ENCODE assay signal across 12 cellular contexts in the genomic region with DNA sequence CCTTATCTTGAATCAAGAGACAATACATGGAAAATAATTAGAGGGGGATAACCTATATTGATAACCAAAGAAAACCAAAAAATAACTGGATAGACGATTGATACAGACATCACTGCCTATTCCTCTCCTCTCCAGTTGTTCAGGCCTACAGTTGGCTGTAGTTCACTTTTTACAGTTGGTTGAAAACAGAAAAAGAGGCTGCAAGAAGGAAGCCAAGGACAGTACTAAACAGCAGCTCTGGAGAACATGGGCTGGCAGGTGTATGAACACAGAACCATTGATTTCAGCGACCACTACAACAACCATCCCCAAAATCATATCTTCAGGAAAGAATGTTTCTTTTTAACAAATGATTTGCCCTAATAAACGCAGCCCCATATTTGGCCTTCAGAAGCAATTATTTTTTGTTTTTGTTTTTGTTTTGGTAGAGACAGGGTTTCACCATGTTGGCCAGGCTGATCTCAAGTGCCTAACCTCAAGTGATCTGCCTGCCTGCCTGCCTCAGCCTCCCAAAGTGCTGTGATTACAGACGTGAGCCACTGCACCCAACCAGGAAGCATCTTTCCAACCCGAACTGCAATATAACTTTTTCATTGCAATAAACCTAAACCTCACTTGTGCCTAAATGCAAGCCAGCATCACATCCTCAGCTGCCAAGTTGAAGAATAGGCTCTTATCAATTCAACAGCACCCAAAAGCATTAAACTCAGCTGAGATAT.
DNase-seq lines count a peak whose midpoint lies in the region; ATAC-seq and TF ChIP-seq lines count a peak whose summit lies in the region.
"Had no signal": no experiment of that assay in that cellular context is flagged by ENCODE, and none has a peak within 500 bp of the region (broad histone marks: within the 10 kb centered on the region; RNA-seq: fewer than 3 reads in every experiment).

No MANE protein-coding gene starts in this region.

- no peaks in the 10 kb centered on the region for H4K20me1 ChIP-seq in H9 (ENCODE audit: control insufficient read depth, insufficient read depth, insufficient read length)

- no peaks in the 10 kb centered on the region for H3K36me3 ChIP-seq in naive thymus-derived CD4-positive, alpha-beta T cell (ENCODE audit: control insufficient read depth in 2 of 3, insufficient read depth in 3 of 3, low read length in 3 of 3)
- H3K36me3 ChIP-seq in WERI-Rb-1 (no peaks in the 10 kb centered on the region), Peyer's patch (no peaks in the 10 kb centered on the region)
- H3K36me3 ChIP-seq: right atrium auricular region, suprapubic skin had no signal

- no peak overlapping the region for H3K27ac ChIP-seq in H9 (ENCODE audit: insufficient read length, low read depth, low read length)
- H3K27ac ChIP-seq in naive thymus-derived CD4-positive, alpha-beta T cell (ENCODE audit: low read depth, low read length): no peak overlapping the region
- no peak overlapping the region for H3K27ac ChIP-seq in WERI-Rb-1
- no peak overlapping the region for H3K27ac ChIP-seq in Peyer's patch
- H3K27ac ChIP-seq: right atrium auricular region, suprapubic skin had no signal

- H2BK120ac ChIP-seq in H9 (ENCODE audit: low read depth, low read length, poor library complexity, severe bottlenecking): no peak overlapping the region

- H3K4me1 Mint-ChIP-seq in H9: peaks cover 30 to 35% of the 10 kb centered on the region in 2 experiments
- peaks cover 73% of the 10 kb centered on the region for H3K4me1 Mint-ChIP-seq in activated T-helper 2 cell treated with anti-CD3 and anti-CD28 coated beads, Interferon-gamma antibody, Interleukin-2, Interleukin-4, amounts not matched to agents 10 μg/mL and 5 μg/mL and 100 μg/mL, durations not matched to agents 14 hours and 24 hours and 36 hours (ENCODE audit: low read depth)
- peaks cover 56 to 95% (median 92%) of the 10 kb centered on the region in 7 donors for H3K4me1 Mint-ChIP-seq in naive thymus-derived CD4-positive, alpha-beta T cell

- no peak overlapping the region for H2BK15ac ChIP-seq in H9 (ENCODE audit: low read depth, low read length)

- no peak overlapping the region for H3K4ac ChIP-seq in H9 (ENCODE audit: low read depth, low read length)

- H2BK12ac ChIP-seq in H9 (ENCODE audit: insufficient read length, low read depth, low read length): no peak overlapping the region

- no peaks in the 10 kb centered on the region for H3K79me1 ChIP-seq in H9 (ENCODE audit: insufficient read depth, low read depth, low read length, poor library complexity, severe bottlenecking)

- H3K9ac ChIP-seq in H9 (ENCODE audit: extremely low read depth, insufficient read length, low read length): no peak overlapping the region

- H3K4me1 ChIP-seq in H9 (ENCODE audit: insufficient read depth, low read length): peaks cover 4% of the 10 kb centered on the region; the same call in 1 of the 2 replicates
- H3K4me1 ChIP-seq in naive thymus-derived CD4-positive, alpha-beta T cell (ENCODE audit: control insufficient read depth in 2 of 2, insufficient read depth in 2 of 2, low read length in 2 of 2): peaks cover 27 to 54% of the 10 kb centered on the region in 2 donors
- H3K4me1 ChIP-seq in Peyer's patch: peaks cover 0 to 33% (median 0%) of the 10 kb centered on the region in 4 donors

- no peak overlapping the region for H3K4me3 Mint-ChIP-seq in H9
- no peak overlapping the region for H3K4me3 Mint-ChIP-seq in activated T-helper 2 cell treated with anti-CD3 and anti-CD28 coated beads, Interferon-gamma antibody, Interleukin-2, Interleukin-4, amounts not matched to agents 10 μg/mL and 5 μg/mL and 100 μg/mL, durations not matched to agents 14 hours and 24 hours and 36 hours (ENCODE audit: low read depth)
- peak overlapping the region in 6 of 10 donors; percentile 13 to 60 (median 41) for H3K4me3 Mint-ChIP-seq in naive thymus-derived CD4-positive, alpha-beta T cell
- H3K4me3 Mint-ChIP-seq: dendritic cell treated with granulocyte-macrophage colony-stimulating factor and Interleukin-4, amounts not matched to agents 40 ng/mL and 50 ng/mL, for 4 days had no signal

- no peak overlapping the region for H4K91ac ChIP-seq in H9 (ENCODE audit: insufficient read length, low read depth, low read length)

- H3K27ac Mint-ChIP-seq in H9: peak overlapping the region in 2 of 3 experiments; percentile 72 to 73; a peak in 3 of 7 replicates
- peak overlapping the region; percentile 54 for H3K27ac Mint-ChIP-seq in activated T-helper 2 cell treated with anti-CD3 and anti-CD28 coated beads, Interferon-gamma antibody, Interleukin-2, Interleukin-4, amounts not matched to agents 10 μg/mL and 5 μg/mL and 100 μg/mL, durations not matched to agents 14 hours and 24 hours and 36 hours
- H3K27ac Mint-ChIP-seq in naive thymus-derived CD4-positive, alpha-beta T cell: peak overlapping the region in 6 of 9 donors; percentile 14 to 81 (median 66)
- H3K27ac Mint-ChIP-seq: dendritic cell treated with granulocyte-macrophage colony-stimulating factor and Interleukin-4, amounts not matched to agents 40 ng/mL and 50 ng/mL, for 4 days had no signal

- no peak for TF ChIP-seq POLR2A in Peyer's patch (IDR thresholded peaks at IDR 0.05)

- H3K27me3 ChIP-seq in H9 (ENCODE audit: insufficient read depth, low read length): no peaks in the 10 kb centered on the region
- no peaks in the 10 kb centered on the region for H3K27me3 ChIP-seq in naive thymus-derived CD4-positive, alpha-beta T cell (ENCODE audit: control insufficient read depth in 2 of 2, insufficient read depth in 2 of 2, low read length in 2 of 2)
- H3K27me3 ChIP-seq in WERI-Rb-1 (ENCODE audit: insufficient read depth, low read depth, severe bottlenecking): no peaks in the 10 kb centered on the region
- H3K27me3 ChIP-seq in Peyer's patch: no peaks in the 10 kb centered on the region
- H3K27me3 ChIP-seq: right atrium auricular region, suprapubic skin had no signal

- CTCF ChIA-PET in naive thymus-derived CD4-positive, alpha-beta T cell (lab: Charles Lee): no interaction called here

- no peak overlapping the region for H3K4me2 ChIP-seq in H9 (ENCODE audit: insufficient read depth, insufficient read length, low read length)

- no CpG with 5 or more reads among the region's 5 CpGs for WGBS in H9 (ENCODE audit: extremely low coverage, insufficient read length, low lambda C conversion rate)

- no peak overlapping the region for H3K23ac ChIP-seq in H9 (ENCODE audit: insufficient read length, low read depth, low read length)

- no peaks in the 10 kb centered on the region for H3K23me2 ChIP-seq in H9 (ENCODE audit: insufficient read length, low read depth, low read length, poor library complexity, severe bottlenecking)

- no peaks in the 10 kb centered on the region; the same call in 1 of the 2 replicates for H3K79me2 ChIP-seq in H9 (ENCODE audit: insufficient read depth, low read length)

- H3K9me3 Mint-ChIP-seq in H9: no peaks in the 10 kb centered on the region
- no peaks in the 10 kb centered on the region for H3K9me3 Mint-ChIP-seq in activated T-helper 2 cell treated with anti-CD3 and anti-CD28 coated beads, Interferon-gamma antibody, Interleukin-2, Interleukin-4, amounts not matched to agents 10 μg/mL and 5 μg/mL and 100 μg/mL, durations not matched to agents 14 hours and 24 hours and 36 hours
- no peaks in the 10 kb centered on the region for H3K9me3 Mint-ChIP-seq in naive thymus-derived CD4-positive, alpha-beta T cell
- H3K9me3 Mint-ChIP-seq: dendritic cell treated with granulocyte-macrophage colony-stimulating factor and Interleukin-4, amounts not matched to agents 40 ng/mL and 50 ng/mL, for 4 days had no signal

- no peak overlapping the region for H3K56ac ChIP-seq in H9 (ENCODE audit: insufficient read length, low read depth, low read length)

- no peak overlapping the region for H2BK5ac ChIP-seq in H9 (ENCODE audit: insufficient read length, low read length)

- DNase-seq in DMS79 treated with DMSO at 0.1 percent for 48 hours (lab: John Stamatoyannopoulos, UW): peak; percentile 65
- DNase-seq in H9: no peak
- no peak for DNase-seq in activated T-helper 2 cell treated with anti-CD3 and anti-CD28 coated beads, Interferon-gamma antibody, Interleukin-2, Interleukin-4, amounts not matched to agents 10 μg/mL and 5 μg/mL and 100 μg/mL, durations not matched to agents 14 hours and 24 hours and 36 hours (ENCODE audit: low spot score)
- DNase-seq in naive thymus-derived CD4-positive, alpha-beta T cell: no peak
- DNase-seq in WERI-Rb-1: no peak
- no peak for DNase-seq in Peyer's patch
- DNase-seq in GF-D8 (lab: John Stamatoyannopoulos, UW): no peak
- DNase-seq: NCI-H1105 treated with DMSO at 0.1 percent for 48 hours had no signal

- H3K9me3 ChIP-seq in H9 (ENCODE audit: control insufficient read depth, low read depth, low read length) (no peaks in the 10 kb centered on the region), WERI-Rb-1 (ENCODE audit: severe bottlenecking) (no peaks in the 10 kb centered on the region), Peyer's patch (no peaks in the 10 kb centered on the region)
- H3K9me3 ChIP-seq in naive thymus-derived CD4-positive, alpha-beta T cell (ENCODE audit: control insufficient read depth in 2 of 3, low read length in 3 of 3): no peaks in the 10 kb centered on the region
- H3K9me3 ChIP-seq: right atrium auricular region, suprapubic skin had no signal

- no peak overlapping the region for H4K5ac ChIP-seq in H9 (ENCODE audit: insufficient read length, low read depth, low read length)

- POLR2A ChIA-PET in naive thymus-derived CD4-positive, alpha-beta T cell (lab: Charles Lee): interaction anchor here (0.6 kb wide), 1 partner anchor 125 kb away, joined by 3 read pairs; no protein-coding TSS in a partner anchor

- no peak overlapping the region for H3K4me3 ChIP-seq in naive thymus-derived CD4-positive, alpha-beta T cell (ENCODE audit: low read length)
- no peak overlapping the region for H3K4me3 ChIP-seq in WERI-Rb-1 (ENCODE audit: low read depth, low read length)
- H3K4me3 ChIP-seq in Peyer's patch: no peak overlapping the region
- H3K4me3 ChIP-seq: right atrium auricular region, suprapubic skin had no signal

- H2AK5ac ChIP-seq in H9 (ENCODE audit: insufficient read length, low read length): no peak overlapping the region

- no peak for ATAC-seq in naive thymus-derived CD4-positive, alpha-beta T cell
- ATAC-seq: HCT116 had no signal

- no peak overlapping the region for H3K18ac ChIP-seq in H9 (ENCODE audit: insufficient read length, low read depth, low read length)

- no peak overlapping the region for H4K8ac ChIP-seq in H9 (replicated peaks; ENCODE audit: insufficient read length, low read depth, low read length)

- no peak overlapping the region for H2AFZ ChIP-seq in H9 (ENCODE audit: low read length)

- H3K36me3 Mint-ChIP-seq in H9 (ENCODE audit: insufficient read depth in 1 of 3, low read depth in 3 of 3): no peaks in the 10 kb centered on the region
- no peaks in the 10 kb centered on the region for H3K36me3 Mint-ChIP-seq in activated T-helper 2 cell treated with anti-CD3 and anti-CD28 coated beads, Interferon-gamma antibody, Interleukin-2, Interleukin-4, amounts not matched to agents 10 μg/mL and 5 μg/mL and 100 μg/mL, durations not matched to agents 14 hours and 24 hours and 36 hours (ENCODE audit: low read depth)
- peaks cover 0 to 2% (median 0%) of the 10 kb centered on the region in 5 donors for H3K36me3 Mint-ChIP-seq in naive thymus-derived CD4-positive, alpha-beta T cell

- H2BK20ac ChIP-seq in H9 (ENCODE audit: low read depth, low read length, poor library complexity, severe bottlenecking): no peak overlapping the region

- H3K27me3 Mint-ChIP-seq in H9 (ENCODE audit: low read depth): no peaks in the 10 kb centered on the region
- no peaks in the 10 kb centered on the region for H3K27me3 Mint-ChIP-seq in activated T-helper 2 cell treated with anti-CD3 and anti-CD28 coated beads, Interferon-gamma antibody, Interleukin-2, Interleukin-4, amounts not matched to agents 10 μg/mL and 5 μg/mL and 100 μg/mL, durations not matched to agents 14 hours and 24 hours and 36 hours (ENCODE audit: low read depth)
- no peaks in the 10 kb centered on the region for H3K27me3 Mint-ChIP-seq in naive thymus-derived CD4-positive, alpha-beta T cell
- H3K27me3 Mint-ChIP-seq: dendritic cell treated with granulocyte-macrophage colony-stimulating factor and Interleukin-4, amounts not matched to agents 40 ng/mL and 50 ng/mL, for 4 days had no signal

- no peak overlapping the region for H3T11ph ChIP-seq in H9 (ENCODE audit: low read length)

- H3K14ac ChIP-seq in H9 (ENCODE audit: insufficient read depth, low read length): no peak overlapping the region

- TF ChIP-seq CTCF in H9 (conservative IDR thresholded peaks at IDR 0.05) (no peak), WERI-Rb-1 (IDR thresholded peaks at IDR 0.05; ENCODE audit: low read depth, low read length) (no peak), Peyer's patch (IDR thresholded peaks at IDR 0.05) (no peak)

- intact Hi-C loops in activated T-helper 2 cell treated with anti-CD3 and anti-CD28 coated beads, Interferon-gamma antibody, Interleukin-2, Interleukin-4, amounts not matched to agents 10 μg/mL and 5 μg/mL and 100 μg/mL, durations not matched to agents 14 hours and 24 hours and 36 hours (cut with micrococcal nuclease): loop anchor here (2.0 to 10.0 kb wide), 4 partner anchors 127 to 633 kb away; a partner anchor contains a TSS
- intact Hi-C loops in naive thymus-derived CD4-positive, alpha-beta T cell (cut with micrococcal nuclease): loop anchor here in 1 of 2 donors (5.0 kb wide), 1 partner anchor 36 kb away; no protein-coding TSS in a partner anchor

Comparison
In these comparisons a context has a peak if more than half of its experiments do, and no peak if none do; other contexts are left out.
1. H3K4me3 Mint-ChIP-seq: peak in naive thymus-derived CD4-positive, alpha-beta T cell (6 of 10); none in H9 (0 of 2) and activated T-helper 2 cell treated with anti-CD3 and anti-CD28 coated beads, Interferon-gamma antibody, Interleukin-2, Interleukin-4, amounts not matched to agents 10 μg/mL and 5 μg/mL and 100 μg/mL, durations not matched to agents 14 hours and 24 hours and 36 hours (single experiment).
2. Peak in every context shown above with its lines, with median percentiles within 50 percentile points of each other: H3K27ac Mint-ChIP-seq.